Comparison of ENCODE assay signal across 14 cellular contexts in the genomic region with DNA sequence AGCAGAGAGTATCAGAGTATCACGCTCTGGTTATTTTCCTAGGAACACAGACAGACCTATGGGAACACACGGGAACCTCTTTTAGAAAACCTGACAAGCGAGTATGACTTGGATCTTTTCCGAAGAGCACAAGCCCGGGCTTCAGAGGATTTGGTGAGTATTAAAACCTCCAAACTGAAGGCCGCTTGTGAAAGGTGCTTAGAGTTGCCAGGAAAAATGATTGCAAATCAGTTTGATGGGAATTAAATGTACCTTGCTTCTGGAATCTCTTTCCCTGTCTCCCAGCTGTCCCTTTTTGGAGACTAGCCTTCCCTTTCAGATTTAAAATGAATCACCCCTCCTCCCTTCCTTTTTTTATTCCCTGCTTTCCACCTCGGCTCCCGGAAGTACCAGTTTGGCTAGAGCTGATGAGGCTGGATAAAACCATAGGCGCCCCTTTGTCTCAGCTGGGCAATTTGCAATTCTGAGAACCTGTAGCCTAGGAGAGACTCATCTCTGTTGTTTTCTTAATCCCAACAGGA. TPM values are rescaled to one million over a fixed set of nuclear protein-coding genes. Genes with fewer than 3 reads are reported as not detected.
DNase-seq lines count a peak whose midpoint lies in the region; ATAC-seq and TF ChIP-seq lines count a peak whose summit lies in the region.
"Had no signal": no experiment of that assay in that cellular context is flagged by ENCODE, and none has a peak within 500 bp of the region (broad histone marks: within the 10 kb centered on the region; RNA-seq: fewer than 3 reads in every experiment).

No MANE protein-coding gene starts in this region.

- H3K9me3 ChIP-seq in cardiac muscle cell (ENCODE audit: low read depth) = no peaks in the 10 kb centered on the region
- no peaks in the 10 kb centered on the region for H3K9me3 ChIP-seq in heart left ventricle
- H3K9me3 ChIP-seq in mesodermal cell (ENCODE audit: control insufficient read depth, low read length) = no peaks in the 10 kb centered on the region
- H3K9me3 ChIP-seq in vagina = no peaks in the 10 kb centered on the region
- H3K9me3 ChIP-seq: BE2C, transverse colon had no signal

- H3K27me3 ChIP-seq in cardiac muscle cell (no peaks in the 10 kb centered on the region), heart left ventricle (no peaks in the 10 kb centered on the region), vagina (no peaks in the 10 kb centered on the region)
- H3K27me3 ChIP-seq: BE2C, transverse colon had no signal

- intact Hi-C loops in heart left ventricle (cut with DNase I) = no loop called here
- intact Hi-C loops in vagina (cut with DNase I) = no loop called here

- no peak for ATAC-seq in heart left ventricle

- TF ChIP-seq CTCF in cardiac muscle cell (IDR thresholded peaks at IDR 0.05; ENCODE audit: low read depth, low read length) (no peak), heart left ventricle (IDR thresholded peaks at IDR 0.05) (no peak), vagina (IDR thresholded peaks at IDR 0.05) (no peak)

- peak overlapping the region; percentile 69 for H3K27ac ChIP-seq in cardiac muscle cell
- H3K27ac ChIP-seq in heart left ventricle = peak overlapping the region in 4 of 12 donors; percentile 7 to 58 (median 31)
- H3K27ac ChIP-seq in mesodermal cell (ENCODE audit: low read depth, low read length, severe bottlenecking) = peak overlapping the region; percentile 62
- peak overlapping the region; percentile 66 for H3K27ac ChIP-seq in vagina

- H3K36me3 ChIP-seq in cardiac muscle cell (peaks cover 49% of the 10 kb centered on the region), heart left ventricle (peaks cover 0 to 100% (median 90%) of the 10 kb centered on the region in 9 donors), mesodermal cell (ENCODE audit: control insufficient read depth, insufficient read depth, low read length) (peaks cover 69% of the 10 kb centered on the region), vagina (peaks cover 0 to 42% of the 10 kb centered on the region in 2 donors)

- DNase-seq in cardiac muscle cell (ENCODE audit: low read depth in 1 of 2, low spot score in 1 of 2) (no peak), heart left ventricle (no peak), ecto neural progenitor cell (ENCODE audit: low spot score) (peak; percentile 61), vagina (ENCODE audit: extremely low spot score in 2 of 2) (no peak), activated gamma-delta T cell treated with Interleukin-2 at 50 U/mL for 16 hours (no peak)
- no peak for DNase-seq in stimulated activated CD4-positive, alpha-beta T cell treated with anti-CD3 and anti-CD28 coated beads, Interleukin-4, amount 100 ng/mL, for 24 hours
- DNase-seq in activated CD8-positive, alpha-beta memory T cell treated with anti-CD3 and anti-CD28 coated beads, Interleukin-2, amount 50 U/mL, for 4 hours = no peak
- DNase-seq: BE2C, GOT3, NCI-H226, T-helper 9 cell, transverse colon had no signal

- H3K4me1 ChIP-seq in cardiac muscle cell (ENCODE audit: low read depth) = peaks cover 23% of the 10 kb centered on the region
- peaks cover 0 to 52% (median 24%) of the 10 kb centered on the region in 12 donors for H3K4me1 ChIP-seq in heart left ventricle
- H3K4me1 ChIP-seq in mesodermal cell (ENCODE audit: control insufficient read depth, insufficient read depth, low read length, poor library complexity, severe bottlenecking) = peaks cover 16% of the 10 kb centered on the region
- peaks cover 46% of the 10 kb centered on the region for H3K4me1 ChIP-seq in vagina
- H3K4me1 ChIP-seq: BE2C had no signal

- H3K4me3 ChIP-seq in cardiac muscle cell (no peak overlapping the region), heart left ventricle (no peak overlapping the region), mesodermal cell (ENCODE audit: extremely low read depth, insufficient read depth, low read length, poor library complexity, severe bottlenecking) (peak overlapping the region; percentile 21), vagina (no peak overlapping the region)
- H3K4me3 ChIP-seq: transverse colon had no signal

- WGBS in heart left ventricle, 4 donors = 54 to 72% (median 62%) methylated on average over 9 of the region's 9 CpGs
- WGBS in mesodermal cell (ENCODE audit: insufficient coverage in 2 of 2), 2 experiments = 24 to 26% methylated on average over 9 of the region's 9 CpGs

- TF ChIP-seq POLR2A in heart left ventricle (IDR thresholded peaks at IDR 0.05) = no peak
- TF ChIP-seq POLR2A in vagina (IDR thresholded peaks at IDR 0.05) = no peak

RNA-seq across cellular contexts. Expression of gene KAT7, which starts 27.3 kb away (rescaled TPM):
- 31.3 and 33.1 TPM in 2 replicates for total RNA-seq in cardiac muscle cell
- 30.0 and 57.4 TPM in 2 replicates for polyA plus RNA-seq in cardiac muscle cell
- total RNA-seq in heart left ventricle = 10 to 100 TPM; 34.3 to 80.9 (median 56.0) TPM
- 10 to 100 TPM; 10.1 to 27.3 TPM for polyA plus RNA-seq in heart left ventricle
- polyA plus RNA-seq in mesodermal cell (2013, experiment 1 of 2) = 65.7 TPM
- polyA plus RNA-seq in mesodermal cell (2013, experiment 2 of 2) = 59.1 TPM
- total RNA-seq in vagina = 36.1 TPM

RNA-seq across cellular contexts. Expression of gene TAC4, which starts 32.0 kb away (rescaled TPM):
- total RNA-seq in cardiac muscle cell (not detected in 2 replicates), heart left ventricle (1 to 10 TPM in 2 of 9 donors, under 1 TPM in 1, not detected in 6; 0.50 to 2.1 (median 1.3) TPM), vagina (not detected)
- polyA plus RNA-seq in cardiac muscle cell (0.78 TPM in 1 of 2 replicates, not detected in the other), heart left ventricle (not detected)
- polyA plus RNA-seq in mesodermal cell (2013, experiment 1 of 2) = not detected
- not detected for polyA plus RNA-seq in mesodermal cell (2013, experiment 2 of 2)
- total RNA-seq: kidney epithelial cell, transverse colon had no signal

RNA-seq across cellular contexts. Expression of gene FAM117A, which starts 51.9 kb away (rescaled TPM):
- total RNA-seq in cardiac muscle cell (19.2 and 30.9 TPM in 2 replicates), heart left ventricle (10 to 100 TPM in 6 of 9 donors, 1 to 10 TPM in 3; 5.9 to 18.5 (median 14.9) TPM), vagina (15.7 TPM)
- polyA plus RNA-seq in cardiac muscle cell (21.8 and 25.5 TPM in 2 replicates), heart left ventricle (1 to 10 TPM; 5.2 to 7.1 TPM)
- polyA plus RNA-seq in mesodermal cell (2013, experiment 1 of 2) = 15.3 TPM
- polyA plus RNA-seq in mesodermal cell (2013, experiment 2 of 2) = 11.0 TPM
